1 cellular context compared by ENCODE assay signal in the genomic region with DNA sequence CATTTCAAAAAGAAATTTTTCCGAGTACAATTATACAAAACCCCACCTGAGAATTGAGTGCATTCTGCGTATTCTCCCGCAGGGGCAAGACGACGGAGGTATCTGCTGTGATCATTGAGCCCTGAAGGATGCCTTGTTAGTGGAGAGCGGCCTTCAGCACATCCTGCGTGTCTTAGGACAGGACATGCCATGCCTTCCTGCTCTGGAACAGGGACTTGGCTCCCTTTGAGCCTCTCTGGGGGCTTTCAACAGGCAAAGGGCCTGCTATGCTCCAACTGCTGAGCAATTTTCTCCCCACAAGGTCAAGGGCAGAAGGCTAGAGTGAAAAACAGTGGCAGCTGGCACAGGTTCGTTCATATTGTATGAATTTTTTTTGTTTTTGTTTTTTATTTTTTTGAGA.
TF ChIP-seq lines count a peak whose summit lies in the region.

No MANE protein-coding gene starts in this region.

TF ChIP-seq in WTC11, 78 proteins besides CTCF, POLR2A, EP300 and RAD21 (continued from another document):
- TF ChIP-seq MAX (CRISPR knock-in tag; IDR thresholded peaks at IDR 0.05) (no peak), CDX4 (CRISPR knock-in tag; IDR thresholded peaks at IDR 0.05; ENCODE audit: borderline replicate concordance) (no peak)
TF ChIP-seq in WTC11: peak in this region for 0.
